1 cellular context compared by ENCODE assay signal in genomic region chr5:147481376-147481775, GRCh38.
TF ChIP-seq lines count a peak whose summit lies in the region.

No MANE protein-coding gene starts in this region.

TF ChIP-seq in SK-N-SH, 30 proteins besides CTCF, POLR2A, EP300 and RAD21 (continued from another document):
- TF ChIP-seq PBX3 (IDR thresholded peaks at IDR 0.05) = no peak
- TF ChIP-seq FOSL2 (IDR thresholded peaks at IDR 0.05; ENCODE audit: borderline replicate concordance, low read depth) = no peak
- TF ChIP-seq FOXM1 (IDR thresholded peaks at IDR 0.05; ENCODE audit: low read depth) = no peak
- no peak for TF ChIP-seq MAX (IDR thresholded peaks at IDR 0.05; ENCODE audit: low read depth)
- no peak for TF ChIP-seq MXI1 (IDR thresholded peaks at IDR 0.05; ENCODE audit: low read depth, low read length)
- no peak for TF ChIP-seq ELF1 (IDR thresholded peaks at IDR 0.05)
